In genomic region chr1:52141513-52142219, GRCh38 we compare ENCODE assay signal across 8 cellular contexts.
DNase-seq lines count a peak whose midpoint lies in the region; ATAC-seq and TF ChIP-seq lines count a peak whose summit lies in the region.

ZFYVE9 (plus strand) TSS chr1:52142089; CDS start chr1:52233207, 91,118 bp downstream.

- peak within 1 kb of the TSS; percentile 82 for H3K4me3 ChIP-seq in choroid plexus epithelial cell (ENCODE audit: low read depth, low read length)

- DNase-seq in NCI-H187 (lab: John Stamatoyannopoulos, UW) = peak; percentile 40 to 68
- no peak for DNase-seq in NCI-H187 treated with DMSO at 0.1 percent for 48 hours (lab: John Stamatoyannopoulos, UW)
- peak; percentile 71 for DNase-seq in NCI-H2171 treated with DMSO at 0.1 percent for 48 hours (lab: John Stamatoyannopoulos, UW)
- peak; percentile 57 for DNase-seq in activated CD4-positive, alpha-beta T cell treated with anti-CD3 and anti-CD28 coated beads for 1 hour
- peak; percentile 79 for DNase-seq in choroid plexus epithelial cell (ENCODE audit: low read depth)
- DNase-seq in kidney glomerular epithelial cell (lab: John Stamatoyannopoulos, UW) = peak; percentile 55
- DNase-seq in stimulated activated CD4-positive, alpha-beta T cell treated with anti-CD3 and anti-CD28 coated beads, Interleukin-1b, Interleukin-23, amount 100 ng/mL, for 1 hour (ENCODE audit: low read depth in 2 of 2) = peak; percentile 33 to 43

- ATAC-seq in HG02973 (IDR thresholded peaks at IDR 0.05; ENCODE audit: unreplicated experiment) = peak; percentile 59

- peak; percentile 50 for TF ChIP-seq CTCF in choroid plexus epithelial cell (conservative IDR thresholded peaks at IDR 0.05; ENCODE audit: low read depth, low read length)
